In genomic region chr4:88275516-88275915, GRCh38 we compare ENCODE assay signal across 10 cellular contexts.
DNase-seq lines count a peak whose midpoint lies in the region; ATAC-seq lines count a peak whose summit lies in the region.
"Had no signal": no experiment of that assay in that cellular context is flagged by ENCODE, and none has a peak within 500 bp of the region (broad histone marks: within the 10 kb centered on the region; RNA-seq: fewer than 3 reads in every experiment).

No MANE protein-coding gene starts in this region.

- H3K27ac Mint-ChIP-seq in dendritic cell treated with granulocyte-macrophage colony-stimulating factor and Interleukin-4, amounts not matched to agents 40 ng/mL and 50 ng/mL, for 4 days: peak overlapping the region; percentile 50

- H3K4me3 Mint-ChIP-seq in dendritic cell treated with granulocyte-macrophage colony-stimulating factor and Interleukin-4, amounts not matched to agents 40 ng/mL and 50 ng/mL, for 4 days: no peak overlapping the region

- peak; percentile 52 for ATAC-seq in GM21381 (IDR thresholded peaks at IDR 0.05; ENCODE audit: unreplicated experiment)
- peak; percentile 52 for ATAC-seq in HG03521 (IDR thresholded peaks at IDR 0.05; ENCODE audit: unreplicated experiment)

- H3K27me3 Mint-ChIP-seq in dendritic cell treated with granulocyte-macrophage colony-stimulating factor and Interleukin-4, amounts not matched to agents 40 ng/mL and 50 ng/mL, for 4 days: peaks cover 1% of the 10 kb centered on the region

- no peaks in the 10 kb centered on the region for H3K9me3 Mint-ChIP-seq in dendritic cell treated with granulocyte-macrophage colony-stimulating factor and Interleukin-4, amounts not matched to agents 40 ng/mL and 50 ng/mL, for 4 days

- intact Hi-C loops in dendritic cell treated with granulocyte-macrophage colony-stimulating factor and Interleukin-4, amounts not matched to agents 40 ng/mL and 50 ng/mL, for 4 days (cut with micrococcal nuclease): no loop called here

- peaks cover 30% of the 10 kb centered on the region for H3K36me3 Mint-ChIP-seq in dendritic cell treated with granulocyte-macrophage colony-stimulating factor and Interleukin-4, amounts not matched to agents 40 ng/mL and 50 ng/mL, for 4 days (ENCODE audit: low read depth)

- DNase-seq in EL (peak; percentile 60), NCI-H1694 treated with DMSO at 0.1 percent for 48 hours (lab: John Stamatoyannopoulos, UW) (no peak), islet precursor cell (no peak), NCI-H1436 (lab: John Stamatoyannopoulos, UW) (no peak), NCI-H345 (lab: John Stamatoyannopoulos, UW) (no peak)
- DNase-seq: DND-41, uterus had no signal

- H3K4me1 Mint-ChIP-seq in dendritic cell treated with granulocyte-macrophage colony-stimulating factor and Interleukin-4, amounts not matched to agents 40 ng/mL and 50 ng/mL, for 4 days (ENCODE audit: low read depth): peaks cover 33% of the 10 kb centered on the region
